ENCODE assay signal across 8 cellular contexts in the genomic region with DNA sequence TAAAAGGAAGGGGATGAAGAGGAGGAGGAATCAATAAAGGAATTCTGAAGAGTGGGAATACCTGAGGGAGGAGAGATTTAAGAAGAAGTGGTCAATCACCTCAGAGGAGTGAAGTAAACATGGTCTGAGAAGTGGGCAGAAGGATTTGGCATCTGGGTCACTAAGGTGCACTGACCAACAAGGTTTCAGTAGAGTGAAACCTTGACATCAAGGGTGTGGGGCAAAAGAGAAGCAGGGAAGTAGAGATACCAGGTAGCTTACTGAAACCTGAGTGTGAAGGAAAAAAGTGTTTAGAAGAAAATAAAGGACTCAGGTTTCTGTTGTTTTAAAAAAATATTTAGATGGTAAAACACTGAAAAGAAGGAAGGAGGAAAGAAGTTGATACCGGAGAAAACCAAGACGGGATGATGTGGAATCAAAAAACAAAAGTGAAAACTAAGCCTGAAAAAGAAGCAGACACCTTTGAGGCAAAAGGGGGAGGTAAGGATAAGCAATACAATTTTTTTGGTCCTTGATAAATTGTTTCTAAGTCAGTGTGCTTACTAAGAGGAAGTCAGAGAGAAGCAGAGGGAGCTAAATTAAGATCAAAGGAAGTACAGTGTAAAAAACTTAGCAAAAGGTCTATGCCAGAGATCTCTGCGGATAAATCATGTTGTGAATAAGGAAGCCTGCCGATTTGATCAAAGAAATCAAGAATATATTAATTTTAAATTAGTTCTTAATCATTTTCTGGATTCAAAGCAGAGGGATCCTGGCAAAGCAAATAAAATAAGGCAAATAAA.
DNase-seq lines count a peak whose midpoint lies in the region; ATAC-seq and TF ChIP-seq lines count a peak whose summit lies in the region.
"Had no signal": no experiment of that assay in that cellular context is flagged by ENCODE, and none has a peak within 500 bp of the region (broad histone marks: within the 10 kb centered on the region; RNA-seq: fewer than 3 reads in every experiment).

No MANE protein-coding gene starts in this region.

- TF ChIP-seq CTCF in PC-9 (conservative IDR thresholded peaks at IDR 0.05) = no peak

- POLR2A ChIA-PET in PC-9 (lab: Charles Lee; ENCODE audit: unreplicated experiment) = no interaction called here

- DNase-seq in MV-4-11 (lab: John Stamatoyannopoulos, UW) = peak; percentile 64
- DNase-seq in medulla oblongata (ENCODE audit: extremely low spot score) = peak; percentile 12
- no peak for DNase-seq in HuH-7 (ENCODE audit: low spot score)
- no peak for DNase-seq in PC-9
- no peak for DNase-seq in activated CD4-positive, alpha-beta T cell treated with anti-CD3 and anti-CD28 coated beads, Interleukin-2, amount 50 U/mL, for 48 hours

- no peaks in the 10 kb centered on the region; the same call in 1 of the 2 replicates for H4K20me1 ChIP-seq in PC-9 (ENCODE audit: insufficient read depth)

- ATAC-seq in GM18511 (IDR thresholded peaks at IDR 0.05; ENCODE audit: unreplicated experiment) = peak; percentile 80
- ATAC-seq in GM21723 (IDR thresholded peaks at IDR 0.05; ENCODE audit: unreplicated experiment) = peak; percentile 79

- no peaks in the 10 kb centered on the region for H3K36me3 ChIP-seq in PC-9 (ENCODE audit: low read depth)
- H3K36me3 ChIP-seq: suprapubic skin had no signal

- no peak overlapping the region for H3K4me2 ChIP-seq in PC-9

- CTCF ChIA-PET in PC-9 (lab: Charles Lee) = no interaction called here

- H3K4me1 ChIP-seq in PC-9 (replicated peaks; ENCODE audit: insufficient read depth) = peaks cover 10% of the 10 kb centered on the region; the same call in 1 of the 2 replicates
- H3K4me1 ChIP-seq: suprapubic skin had no signal

- H3K4me3 ChIP-seq in PC-9 = no peak overlapping the region
- H3K4me3 ChIP-seq: suprapubic skin had no signal

- no peak overlapping the region for H2AFZ ChIP-seq in PC-9

- BruUV-seq in PC-9 (replicated peaks; lab: Mats Ljungman, UMichigan) = no TSS peak

- no peak overlapping the region for H3K27ac ChIP-seq in PC-9
- H3K27ac ChIP-seq: suprapubic skin had no signal

- no peaks in the 10 kb centered on the region for H3K9me2 ChIP-seq in PC-9 (ENCODE audit: insufficient read depth)

- intact Hi-C loops in PC-9 (cut with micrococcal nuclease; ENCODE audit: unreplicated experiment) = no loop called here

- H3K79me2 ChIP-seq in PC-9 (ENCODE audit: low read depth) = no peaks in the 10 kb centered on the region

- no peaks in the 10 kb centered on the region for H3K27me3 ChIP-seq in PC-9 (ENCODE audit: insufficient read depth, low read depth)
- H3K27me3 ChIP-seq: suprapubic skin had no signal

- no peaks in the 10 kb centered on the region; the same call in 1 of the 2 replicates for H3K9me3 ChIP-seq in PC-9 (ENCODE audit: insufficient read depth, low read depth)
- H3K9me3 ChIP-seq: suprapubic skin had no signal

- peaks cover 4% of the 10 kb centered on the region; the same call in 1 of the 2 replicates for H3F3A ChIP-seq in PC-9 (ENCODE audit: insufficient read depth, low read depth)

Comparison
In these comparisons a context has a peak if more than half of its experiments do, and no peak if none do; other contexts are left out.
1. DNase-seq: peak in MV-4-11 (single experiment) and medulla oblongata (single experiment); none in HuH-7 (single experiment), PC-9 (0 of 2) and activated CD4-positive, alpha-beta T cell treated with anti-CD3 and anti-CD28 coated beads, Interleukin-2, amount 50 U/mL, for 48 hours (0 of 2).